24 cellular contexts compared by ENCODE assay signal in the genomic region with DNA sequence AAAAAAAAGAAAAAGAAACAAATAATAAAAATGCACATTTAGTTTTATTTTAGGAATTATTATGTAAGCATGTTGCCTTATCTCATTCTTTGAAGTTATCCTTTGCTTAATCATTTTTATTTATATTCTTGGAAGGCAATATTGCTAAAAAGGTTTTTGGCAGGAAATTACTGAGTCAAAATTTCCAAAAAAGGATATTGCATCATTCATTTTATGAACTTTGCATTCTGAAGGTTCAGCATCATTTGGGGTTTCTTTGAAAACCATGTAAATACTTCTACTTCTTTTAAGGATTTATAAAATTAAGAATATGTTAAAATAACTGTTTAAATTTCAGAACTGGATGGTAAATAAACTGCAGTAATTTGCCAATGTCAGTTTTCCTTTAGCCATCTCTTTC.
"Had no signal": no experiment of that assay in that cellular context is flagged by ENCODE, and none has a peak within 500 bp of the region (broad histone marks: within the 10 kb centered on the region; RNA-seq: fewer than 3 reads in every experiment).

No MANE protein-coding gene starts in this region.

- DNase-seq: dermis blood vessel endothelial cell; dorsolateral prefrontal cortex; effector CD4-positive, alpha-beta T cell; effector memory CD4-positive, alpha-beta T cell; foreskin keratinocyte; head of caudate nucleus; heart right ventricle; hippocampal formation; left cardiac atrium; left lung; left ventricle myocardium superior; lower lobe of right lung; mesenchymal stem cell; mucosa of descending colon; naive B cell had no signal

- H3K27me3 ChIP-seq: dorsolateral prefrontal cortex, esophagus muscularis mucosa, foreskin keratinocyte, gastroesophageal sphincter, heart right ventricle, left lung had no signal

- H3K4me1 ChIP-seq: esophagus muscularis mucosa, foreskin keratinocyte, gastroesophageal sphincter, heart right ventricle, left lung, lower lobe of right lung had no signal

- H3K9me3 ChIP-seq: gastroesophageal sphincter, lower lobe of right lung, mucosa of descending colon had no signal

- H3K36me3 Mint-ChIP-seq: mesothelial cell of epicardium, naive B cell had no signal

- H3K4me1 Mint-ChIP-seq: mesothelial cell of epicardium, naive B cell had no signal

- H3K27me3 Mint-ChIP-seq: naive B cell had no signal

- H3K4me3 ChIP-seq: coronary artery, dorsolateral prefrontal cortex, esophagus muscularis mucosa, gastroesophageal sphincter, heart right ventricle, left lung, lower lobe of right lung, mucosa of descending colon had no signal

- H3K27ac ChIP-seq: coronary artery, dorsolateral prefrontal cortex, esophagus muscularis mucosa, foreskin keratinocyte, gastroesophageal sphincter, heart right ventricle, left lung, lower lobe of right lung had no signal

- H3K36me3 ChIP-seq: esophagus muscularis mucosa, gastroesophageal sphincter, heart right ventricle, left lung, lower lobe of right lung had no signal

- ATAC-seq: foreskin keratinocyte, gastroesophageal sphincter, heart right ventricle, left cardiac atrium, left lung, left ventricle myocardium superior, lower lobe of right lung, mucosa of descending colon had no signal

- FAIRE-seq: colon, endothelial cell of umbilical vein, frontal cortex, islet of Langerhans, keratinocyte had no signal

- H3K4me3 Mint-ChIP-seq: mesothelial cell of epicardium, naive B cell had no signal

- H3K27ac Mint-ChIP-seq: mesothelial cell of epicardium, naive B cell had no signal
